In the genomic region with DNA sequence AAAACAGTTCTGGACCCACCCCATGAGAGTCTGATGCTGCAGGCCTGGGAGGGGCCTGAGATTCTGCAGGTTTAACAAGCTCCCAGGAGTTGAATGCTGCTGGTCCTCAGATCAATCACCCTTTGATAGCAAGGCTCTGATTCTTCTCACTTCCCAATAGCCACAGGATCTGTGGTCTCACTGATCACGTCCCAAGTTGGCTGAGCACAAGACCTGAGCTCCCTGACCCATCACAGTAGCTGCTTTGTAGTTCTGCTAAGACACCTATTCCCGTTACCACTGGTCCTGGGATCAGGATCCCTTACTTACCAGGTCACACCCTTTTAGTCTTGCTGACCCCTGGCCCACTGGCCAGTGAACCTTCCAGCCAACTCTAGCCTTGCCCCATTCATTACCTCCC, we compare ENCODE assay signal across 25 cellular contexts.
A peak's percentile ranks its signal among the peaks of the same experiment; 100 is the strongest.
DNase-seq lines count a peak whose midpoint lies in the region; ATAC-seq and TF ChIP-seq lines count a peak whose summit lies in the region.
"Had no signal": no experiment of that assay in that cellular context is flagged by ENCODE, and none has a peak within 500 bp of the region (broad histone marks: within the 10 kb centered on the region; RNA-seq: fewer than 3 reads in every experiment).

No MANE protein-coding gene starts in this region.

- H3K27me3 ChIP-seq in HUES48 (ENCODE audit: control insufficient read depth, insufficient read depth, low read length) (no peaks in the 10 kb centered on the region), iPS-20b (ENCODE audit: insufficient read depth, low read length) (no peaks in the 10 kb centered on the region)
- H3K27me3 ChIP-seq: BLaER1, SJSA1 had no signal

- no peaks in the 10 kb centered on the region for H3K4me1 Mint-ChIP-seq in naive thymus-derived CD8-positive, alpha-beta T cell
- H3K4me1 Mint-ChIP-seq: CD4-positive, CD25-positive, alpha-beta regulatory T cell had no signal

- peaks cover 0 to 2% (median 0%) of the 10 kb centered on the region in 3 donors for H3K36me3 Mint-ChIP-seq in naive thymus-derived CD8-positive, alpha-beta T cell
- H3K36me3 Mint-ChIP-seq: CD4-positive, CD25-positive, alpha-beta regulatory T cell had no signal

- peak overlapping the region; percentile 69 for H3K27ac ChIP-seq in HUES48 (ENCODE audit: low read depth, low read length)
- peak overlapping the region; percentile 68 for H3K27ac ChIP-seq in caudate nucleus (ENCODE audit: low read depth, low read length)
- H3K27ac ChIP-seq in iPS-20b (ENCODE audit: low read length): peak overlapping the region; percentile 21
- H3K27ac ChIP-seq in substantia nigra (ENCODE audit: low read depth, low read length, poor library complexity, severe bottlenecking): peak overlapping the region; percentile 44
- H3K27ac ChIP-seq: BLaER1, SJSA1 had no signal

- POLR2A ChIA-PET in naive thymus-derived CD8-positive, alpha-beta T cell (lab: Charles Lee): no interaction called here

- no peak overlapping the region for H3K27ac Mint-ChIP-seq in naive thymus-derived CD8-positive, alpha-beta T cell

- H3K27me3 Mint-ChIP-seq in naive thymus-derived CD8-positive, alpha-beta T cell: peaks cover 0 to 5% (median 0%) of the 10 kb centered on the region in 5 donors

- no peak for ATAC-seq in naive thymus-derived CD8-positive, alpha-beta T cell
- ATAC-seq in GM18519 (IDR thresholded peaks at IDR 0.05; ENCODE audit: low FRiP score, unreplicated experiment): no peak
- ATAC-seq: HCT116, K562 had no signal

- H3K36me3 ChIP-seq in HUES48 (ENCODE audit: control insufficient read depth, insufficient read depth, low read length) (peaks cover 2% of the 10 kb centered on the region; the same call in 1 of the 2 replicates), iPS-20b (ENCODE audit: insufficient read depth, low read depth, low read length) (no peaks in the 10 kb centered on the region; the same call in 1 of the 2 replicates)
- H3K36me3 ChIP-seq: BLaER1, SJSA1 had no signal

- H3K4me3 ChIP-seq in HUES48 (ENCODE audit: low read depth, low read length): no peak overlapping the region
- H3K4me3 ChIP-seq in iPS-20b (ENCODE audit: low read length): no peak overlapping the region
- H3K4me3 ChIP-seq in foreskin fibroblast (ENCODE audit: low read depth in 1 of 2, low read length in 2 of 2): no peak overlapping the region
- H3K4me3 ChIP-seq: BLaER1, K562, SJSA1 had no signal

- no peaks in the 10 kb centered on the region for H3K9me3 Mint-ChIP-seq in naive thymus-derived CD8-positive, alpha-beta T cell

- no peaks in the 10 kb centered on the region for H3K9me3 ChIP-seq in HUES48 (ENCODE audit: control insufficient read depth, insufficient read depth, low read length)
- no peaks in the 10 kb centered on the region for H3K9me3 ChIP-seq in iPS-20b (ENCODE audit: insufficient read depth, low read depth, low read length)
- H3K9me3 ChIP-seq: BLaER1, SJSA1 had no signal

- TF ChIP-seq CTCF in foreskin fibroblast (IDR thresholded peaks at IDR 0.05; ENCODE audit: low read depth, low read length): no peak

- H3K4me1 ChIP-seq in HUES48 (ENCODE audit: control insufficient read depth, insufficient read depth, low read length) (peaks cover 28% of the 10 kb centered on the region), iPS-20b (ENCODE audit: insufficient read depth, low read length) (peaks cover 26% of the 10 kb centered on the region)
- H3K4me1 ChIP-seq: BLaER1, SJSA1 had no signal

- H3K9ac ChIP-seq in HUES48 (ENCODE audit: low read depth, low read length) (no peak overlapping the region), iPS-20b (ENCODE audit: low read depth, low read length) (no peak overlapping the region; the same call in 1 of the 2 replicates)
- H3K9ac ChIP-seq: BLaER1 had no signal

- DNase-seq in caudate nucleus (lab: John Stamatoyannopoulos, UW) (no peak), substantia nigra (lab: John Stamatoyannopoulos, UW) (no peak), foreskin fibroblast (no peak), NCI-H1092 treated with DMSO at 0.1 percent for 48 hours (lab: John Stamatoyannopoulos, UW) (no peak)
- no peak for DNase-seq in naive thymus-derived CD8-positive, alpha-beta T cell
- DNase-seq: CD4-positive, CD25-positive, alpha-beta regulatory T cell; DMS153; DND-41; GOT3; MV-4-11; NCI-H1105 treated with DMSO at 0.1 percent for 48 hours; NCI-H146; NCI-H1930; NCI-H2107; NCI-H446 treated with DMSO at 0.1 percent for 48 hours; NCI-H526 treated with DMSO at 0.1 percent for 48 hours; Right ventricle myocardium superior; RPMI8226 had no signal

- no peak overlapping the region for H3K4me3 Mint-ChIP-seq in naive thymus-derived CD8-positive, alpha-beta T cell
- H3K4me3 Mint-ChIP-seq: CD4-positive, CD25-positive, alpha-beta regulatory T cell had no signal
